Comparison of ENCODE assay signal across 8 cellular contexts in the genomic region with DNA sequence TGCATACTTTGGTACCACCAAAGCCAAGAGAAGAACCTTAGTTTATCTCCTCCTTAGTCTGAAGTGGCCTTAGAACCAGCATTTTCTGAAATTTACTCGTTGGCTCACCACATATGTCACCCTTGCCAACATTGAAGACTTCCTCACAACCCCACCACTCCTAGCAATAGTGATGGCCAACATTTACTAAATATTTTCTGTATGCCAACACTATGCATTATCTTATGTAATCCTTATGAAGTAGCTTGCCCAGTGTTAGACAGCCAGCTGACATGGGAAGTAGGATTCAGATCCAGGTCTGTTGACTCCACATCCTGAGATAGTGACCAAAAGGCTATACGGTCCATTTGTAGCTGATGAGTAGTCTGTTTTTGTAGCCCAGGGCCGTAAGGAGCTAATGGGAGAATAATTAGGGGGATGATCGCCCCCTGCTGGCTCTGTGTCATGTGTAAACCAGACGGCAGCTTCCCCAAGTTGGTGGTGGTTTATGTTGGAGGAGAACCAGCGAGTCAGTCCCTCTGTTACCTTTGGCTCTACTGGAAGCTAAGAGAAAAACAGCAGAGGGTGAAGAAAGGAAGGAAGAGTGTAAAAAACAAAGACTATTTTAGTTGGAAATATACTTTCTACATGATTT.
DNase-seq lines count a peak whose midpoint lies in the region; ATAC-seq, FAIRE-seq and TF ChIP-seq lines count a peak whose summit lies in the region.

No MANE protein-coding gene starts in this region.

- H3K4me3 ChIP-seq in H7 (ENCODE audit: insufficient read depth, low read depth, low read length) (no peak overlapping the region), GM12878 (no peak overlapping the region), skeletal muscle tissue (ENCODE audit: low read length in 3 of 3) (no peak overlapping the region)

- H4K20me1 ChIP-seq in GM12878 (ENCODE audit: control insufficient read depth, insufficient read depth): no peaks in the 10 kb centered on the region

- H3K9me3 ChIP-seq in GM12878 (replicated peaks; ENCODE audit: control insufficient read depth, insufficient read depth, low read length): no peaks in the 10 kb centered on the region
- no peaks in the 10 kb centered on the region for H3K9me3 ChIP-seq in skeletal muscle tissue (ENCODE audit: control insufficient read depth in 3 of 3, low read length in 3 of 3)

- intact Hi-C loops in GM12878 (cut with micrococcal nuclease; ENCODE audit: unreplicated experiment): loop anchor here (1.0 kb wide), 1 partner anchor 557 kb away; no protein-coding TSS in a partner anchor

- H3K27ac ChIP-seq in GM12878 (ENCODE audit: control insufficient read depth, insufficient read depth) (no peak overlapping the region), skeletal muscle tissue (ENCODE audit: low read depth, low read length) (peak overlapping the region; percentile 54)

- TF ChIP-seq RAD21 in GM12878 (IDR thresholded peaks at IDR 0.05; ENCODE audit: insufficient read depth, low read depth, low read length): peak; percentile 72

- SMC1A ChIA-PET in GM12878 (lab: Charles Lee; ENCODE audit: uncharacterized antibody, unreplicated experiment): interaction anchor here (0.6 to 5.3 kb wide), 12 partner anchors 8 to 600 kb away, joined by 3 to 41 read pairs (median 3); no protein-coding TSS in a partner anchor

- no peak overlapping the region for H3K4me2 ChIP-seq in GM12878 (ENCODE audit: control insufficient read depth, insufficient read depth)

- no peaks in the 10 kb centered on the region for H3K79me2 ChIP-seq in GM12878 (ENCODE audit: control insufficient read depth, insufficient read depth, low read length)

- POLR2A ChIA-PET in GM12878 (lab: Charles Lee): no interaction called here

- WGBS in GM12878 (ENCODE audit: insufficient coverage, insufficient replicate concordance, low lambda C conversion rate, missing lambda C conversion rate): under 1% methylated on average over 6 of the region's 6 CpGs

- H3K36me3 ChIP-seq in H7 (replicated peaks; ENCODE audit: control insufficient read depth, insufficient read depth, low read length) (peaks cover 4% of the 10 kb centered on the region), GM12878 (ENCODE audit: control insufficient read depth in 2 of 2, insufficient read depth in 2 of 2, low read length in 1 of 2) (no peaks in the 10 kb centered on the region), skeletal muscle tissue (ENCODE audit: control insufficient read depth in 3 of 3, insufficient read depth in 3 of 3, low read length in 3 of 3) (peaks cover 10 to 21% (median 12%) of the 10 kb centered on the region in 3 donors)

- DNase-seq in D341Med (ENCODE audit: low spot score) (peak; percentile 76), H7 (peak; percentile 86), NCI-H1694 treated with DMSO at 0.1 percent for 48 hours (lab: John Stamatoyannopoulos, UW) (peak; percentile 61), T-helper 9 cell (peak; percentile 66), GM12878 (ENCODE audit: low read depth, low spot score) (no peak), hypothalamus (lab: John Stamatoyannopoulos, UW) (peak in 44 of 51 donors; percentile 10 to 89 (median 53)), GOT3 (lab: John Stamatoyannopoulos, UW) (no peak)

- H3K4me1 ChIP-seq in GM12878 (ENCODE audit: control insufficient read depth, insufficient read depth, low read length): no peaks in the 10 kb centered on the region
- peaks cover 21 to 34% (median 28%) of the 10 kb centered on the region in 3 donors for H3K4me1 ChIP-seq in skeletal muscle tissue (ENCODE audit: control insufficient read depth in 3 of 3, insufficient read depth in 3 of 3, low read length in 3 of 3)

- FAIRE-seq in GM12878 (lab: Jason Lieb, UNC): peak; percentile 27

- no peaks in the 10 kb centered on the region for H3K27me3 ChIP-seq in H7 (ENCODE audit: control insufficient read depth, insufficient read depth, low read length)
- H3K27me3 ChIP-seq in GM12878 (replicated peaks in 1 of 2; ENCODE audit: control insufficient read depth in 2 of 2, insufficient read depth in 2 of 2, low read length in 1 of 2): no peaks in the 10 kb centered on the region; a peak in 1 of 4 replicates
- no peaks in the 10 kb centered on the region for H3K27me3 ChIP-seq in skeletal muscle tissue (ENCODE audit: control insufficient read depth in 3 of 3, insufficient read depth in 3 of 3, low read length in 3 of 3)

- RAD21 ChIA-PET in GM12878 (lab: Charles Lee; ENCODE audit: unreplicated experiment): interaction anchor here (0.7 to 3.7 kb wide), 8 partner anchors 287 to 609 kb away, joined by 3 to 44 read pairs (median 4); no protein-coding TSS in a partner anchor

- no peak for TF ChIP-seq EP300 in GM12878 (IDR thresholded peaks at IDR 0.05; ENCODE audit: borderline replicate concordance in 1 of 2, control insufficient read depth in 1 of 2, low read depth in 2 of 2, low read length in 2 of 2)

- peak; percentile 66 to 75 (median 73); a peak in 5 of 6 replicates for TF ChIP-seq CTCF in GM12878 (IDR thresholded peaks at IDR 0.05 in 2 of 3, conservative IDR thresholded peaks at IDR 0.05 in 1 of 3; ENCODE audit: control insufficient read depth in 2 of 3, extremely low read depth in 1 of 3, insufficient read depth in 1 of 3, low read depth in 3 of 3, low read length in 3 of 3)

- CTCF ChIA-PET in GM12878 (lab: Yijun Ruan, JAX): interaction anchor here (0.6 to 6.7 kb wide), 28 partner anchors 9 to 604 kb away, joined by 3 to 91 read pairs (median 4); no protein-coding TSS in a partner anchor

- in situ Hi-C loops in GM12878 (cut with MboI): loop anchor here (5.0 kb wide), 2 partner anchors 291 to 561 kb away; no protein-coding TSS in a partner anchor

- H3K9ac ChIP-seq in GM12878 (ENCODE audit: control insufficient read depth, insufficient read depth, low read length) (no peak overlapping the region), skeletal muscle tissue (ENCODE audit: low read depth in 1 of 3, low read length in 3 of 3) (no peak overlapping the region)

- no peak for TF ChIP-seq POLR2A in GM12878 (IDR thresholded peaks at IDR 0.05; ENCODE audit: low read depth, low read length)

- H2AFZ ChIP-seq in GM12878 (ENCODE audit: control insufficient read depth, low read depth, low read length): no peak overlapping the region

- peak; percentile 94 for ATAC-seq in GM12878

- BruUV-seq in GM12878 (replicated peaks; lab: Mats Ljungman, UMichigan): no TSS peak

TF ChIP-seq in GM12878, 131 proteins besides CTCF, POLR2A, EP300 and RAD21:
- no peak for TF ChIP-seq STAT1 (conservative IDR thresholded peaks at IDR 0.05)
- peak; percentile 74 for TF ChIP-seq SMC3 (IDR thresholded peaks at IDR 0.05; ENCODE audit: borderline replicate concordance, low read length)
- no peak for TF ChIP-seq ZZZ3 (IDR thresholded peaks at IDR 0.05; ENCODE audit: control insufficient read depth, insufficient read length, low read depth)
- 0 out of 2 replicates have a peak, but pooled peaks have one; percentile 29 for TF ChIP-seq RB1 (IDR thresholded peaks at IDR 0.05; ENCODE audit: borderline replicate concordance)
TF ChIP-seq in GM12878: peak in this region for 2.

Comparison
In these comparisons a context has a peak if more than half of its experiments do, and no peak if none do; other contexts are left out.
1. DNase-seq: peak in D341Med (single experiment), H7 (single experiment), NCI-H1694 treated with DMSO at 0.1 percent for 48 hours (single experiment), T-helper 9 cell (single experiment) and hypothalamus (44 of 51); none in GM12878 (single experiment) and GOT3 (single experiment).